8 cellular contexts compared by ENCODE assay signal in genomic region chr21:45550552-45551210, GRCh38. TPM values are rescaled to one million over a fixed set of nuclear protein-coding genes. Genes with fewer than 3 reads are reported as not detected.
A peak's percentile ranks its signal among the peaks of the same experiment; 100 is the strongest.
DNase-seq lines count a peak whose midpoint lies in the region; ATAC-seq and TF ChIP-seq lines count a peak whose summit lies in the region.

No MANE protein-coding gene starts in this region.

- no peaks in the 10 kb centered on the region for H3F3A ChIP-seq in smooth muscle cell (ENCODE audit: low read depth)

- WGBS in smooth muscle cell (ENCODE audit: low lambda C conversion rate): 62% methylated on average over 14 of the region's 17 CpGs

- H3K4me1 ChIP-seq in duodenal mucosa (ENCODE audit: control insufficient read depth in 1 of 2, insufficient read depth in 2 of 2, low read length in 2 of 2) (peaks cover 36 to 38% of the 10 kb centered on the region in 2 donors), smooth muscle cell (ENCODE audit: low read depth) (peaks cover 3% of the 10 kb centered on the region)

- CTCF ChIA-PET in activated CD4-positive, alpha-beta T cell treated with anti-CD3 and anti-CD28 coated beads for 36 hours (lab: Charles Lee): interaction anchor here (0.6 to 1.6 kb wide), 6 partner anchors 14 to 378 kb away, joined by 3 to 4 read pairs (median 4); no protein-coding TSS in a partner anchor

- H3K9ac ChIP-seq in duodenal mucosa (ENCODE audit: low read depth in 1 of 2, low read length in 2 of 2): peak overlapping the region; percentile 11 to 18
- no peak overlapping the region for H3K9ac ChIP-seq in smooth muscle cell (ENCODE audit: low read depth)

- H3K36me3 Mint-ChIP-seq in activated CD4-positive, alpha-beta T cell treated with anti-CD3 and anti-CD28 coated beads for 36 hours (ENCODE audit: low read depth): peaks cover 3% of the 10 kb centered on the region

- H3K9me3 Mint-ChIP-seq in activated CD4-positive, alpha-beta T cell treated with anti-CD3 and anti-CD28 coated beads for 36 hours (ENCODE audit: low read depth): peaks cover 1% of the 10 kb centered on the region

- intact Hi-C loops in activated CD4-positive, alpha-beta T cell treated with anti-CD3 and anti-CD28 coated beads for 36 hours (cut with DNase I, micrococcal nuclease): loop anchor here (1.0 to 10.0 kb wide), 9 partner anchors 8 to 269 kb away; partner anchors contain the start of genes PCBP3 (in 2 of the 2) and SLC19A1 (in 2 of the 2)

- H3K36me3 ChIP-seq in duodenal mucosa (ENCODE audit: control insufficient read depth in 1 of 2, insufficient read depth in 2 of 2, low read length in 2 of 2) (no peaks in the 10 kb centered on the region), smooth muscle cell (ENCODE audit: low read depth) (no peaks in the 10 kb centered on the region)

- H3K9me3 ChIP-seq in duodenal mucosa (ENCODE audit: control insufficient read depth in 1 of 2, low read length in 2 of 2) (no peaks in the 10 kb centered on the region), smooth muscle cell (replicated peaks; ENCODE audit: low read depth) (no peaks in the 10 kb centered on the region)

- H3K27me3 ChIP-seq in duodenal mucosa (ENCODE audit: control insufficient read depth in 1 of 2, insufficient read depth in 2 of 2, low read length in 2 of 2) (no peaks in the 10 kb centered on the region), smooth muscle cell (ENCODE audit: low read depth) (no peaks in the 10 kb centered on the region)

- H3K4me3 Mint-ChIP-seq in activated CD4-positive, alpha-beta T cell treated with anti-CD3 and anti-CD28 coated beads for 36 hours: peak overlapping the region; percentile 58

- peak overlapping the region; percentile 98 for H3K27ac Mint-ChIP-seq in activated CD4-positive, alpha-beta T cell treated with anti-CD3 and anti-CD28 coated beads for 36 hours

- POLR2A ChIA-PET in activated CD4-positive, alpha-beta T cell treated with anti-CD3 and anti-CD28 coated beads for 36 hours (lab: Charles Lee): interaction anchor here (0.7 to 1.1 kb wide), 2 partner anchors 42 to 502 kb away, joined by 3 to 5 read pairs; no protein-coding TSS in a partner anchor

- DNase-seq in activated CD4-positive, alpha-beta T cell treated with anti-CD3 and anti-CD28 coated beads for 36 hours: peak; percentile 86
- no peak for DNase-seq in activated CD4-positive, alpha-beta T cell treated with anti-CD3 and anti-CD28 coated beads for 1 hour
- DNase-seq in RPMI7951 (ENCODE audit: low read depth) (peak; percentile 18), NCI-H1417 treated with DMSO at 0.1 percent for 48 hours (lab: John Stamatoyannopoulos, UW) (no peak), smooth muscle cell (lab: John Stamatoyannopoulos, UW; ENCODE audit: unreplicated experiment) (no peak)
- DNase-seq in stimulated activated CD4-positive, alpha-beta T cell treated with anti-CD3 and anti-CD28 coated beads, Interleukin-4, amount 100 ng/mL, for 4 hours: peak; percentile 32 to 33

- H2AFZ ChIP-seq in smooth muscle cell (ENCODE audit: low read depth): no peak overlapping the region

- H3K27ac ChIP-seq in duodenal mucosa (ENCODE audit: low read depth, low read length): peak overlapping the region; percentile 30
- no peak overlapping the region for H3K27ac ChIP-seq in smooth muscle cell (ENCODE audit: low read depth)

- peak overlapping the region in 1 of 2 donors; percentile 21 for H3K4me3 ChIP-seq in duodenal mucosa (ENCODE audit: low read depth in 1 of 2, low read length in 2 of 2)
- H3K4me3 ChIP-seq in smooth muscle cell: no peak overlapping the region

- ATAC-seq in activated CD4-positive, alpha-beta T cell treated with anti-CD3 and anti-CD28 coated beads for 36 hours: peak; percentile 54
- no peak for ATAC-seq in HG03460 (IDR thresholded peaks at IDR 0.05; ENCODE audit: unreplicated experiment)

- no peaks in the 10 kb centered on the region for H3K79me2 ChIP-seq in smooth muscle cell (ENCODE audit: low read depth)

- H3K4me2 ChIP-seq in smooth muscle cell: no peak overlapping the region

- H3K27me3 Mint-ChIP-seq in activated CD4-positive, alpha-beta T cell treated with anti-CD3 and anti-CD28 coated beads for 36 hours: no peaks in the 10 kb centered on the region

- H3K4me1 Mint-ChIP-seq in activated CD4-positive, alpha-beta T cell treated with anti-CD3 and anti-CD28 coated beads for 36 hours: peaks cover 39% of the 10 kb centered on the region

- no peaks in the 10 kb centered on the region for H4K20me1 ChIP-seq in smooth muscle cell (ENCODE audit: low read depth)

- no peak for TF ChIP-seq CTCF in smooth muscle cell (IDR thresholded peaks at IDR 0.05; ENCODE audit: borderline replicate concordance, insufficient read depth, poor library complexity, severe bottlenecking)

RNA-seq across cellular contexts. Expression of gene SLC19A1, which starts 8.4 kb away (rescaled TPM):
- total RNA-seq in activated CD4-positive, alpha-beta T cell treated with anti-CD3 and anti-CD28 coated beads for 36 hours: 10 to 100 TPM; 46.1 to 50.0 TPM
- 7.4 and 8.3 TPM in 2 replicates for total RNA-seq in RPMI7951 (2014; rRNA removed; shearing (Covaris generic))
- total RNA-seq in smooth muscle cell: 2.3 and 5.5 TPM in 2 replicates
- 15.4 and 33.2 TPM in 2 replicates for polyA plus RNA-seq in smooth muscle cell

Comparison
In these comparisons a context has a peak if more than half of its experiments do, and no peak if none do; other contexts are left out.
1. DNase-seq: peak in activated CD4-positive, alpha-beta T cell treated with anti-CD3 and anti-CD28 coated beads for 36 hours (single experiment), RPMI7951 (single experiment) and stimulated activated CD4-positive, alpha-beta T cell treated with anti-CD3 and anti-CD28 coated beads, Interleukin-4, amount 100 ng/mL, for 4 hours (2 of 2); none in activated CD4-positive, alpha-beta T cell treated with anti-CD3 and anti-CD28 coated beads for 1 hour (single experiment), NCI-H1417 treated with DMSO at 0.1 percent for 48 hours (single experiment) and smooth muscle cell (single experiment).